6 cellular contexts compared by ENCODE assay signal in the genomic region with DNA sequence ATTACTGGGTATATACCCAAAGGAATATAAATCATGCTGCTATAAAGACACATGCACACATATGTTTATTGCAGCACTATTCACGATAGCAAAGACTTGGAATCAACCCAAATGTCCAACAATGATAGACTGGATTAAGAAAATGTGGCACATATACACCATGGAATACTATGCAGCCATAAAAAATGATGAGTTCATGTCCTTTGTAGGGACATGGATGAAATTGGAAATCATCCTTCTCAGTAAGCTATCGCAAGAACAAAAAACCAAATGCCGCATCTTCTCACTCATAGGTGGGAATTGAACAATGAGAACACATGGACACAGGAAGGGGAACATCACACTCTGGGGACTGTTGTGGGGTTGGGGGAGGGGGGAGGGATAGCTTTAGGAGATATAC. TPM values are rescaled to one million over a fixed set of nuclear protein-coding genes. Genes with fewer than 3 reads are reported as not detected.
"Had no signal": no experiment of that assay in that cellular context is flagged by ENCODE, and none has a peak within 500 bp of the region (broad histone marks: within the 10 kb centered on the region; RNA-seq: fewer than 3 reads in every experiment).

No MANE protein-coding gene starts in this region.

RNA-seq across cellular contexts. Expression of a gene that starts 25.0 kb away (rescaled TPM):
- total RNA-seq: naive thymus-derived CD8-positive, alpha-beta T cell; natural killer cell; natural killer cell treated with Interleukin-12 subunit alpha and Interleukin-12 subunit beta and Interleukin-15 and Interleukin-18, amount 100 ng/mL, for 72 hours; osteocyte; renal cortical epithelial cell; spleen had no signal
